In genomic region chrX:112695494-112695893, GRCh38 we compare ENCODE assay signal across 8 cellular contexts. TPM values are rescaled to one million over a fixed set of nuclear protein-coding genes. Genes with fewer than 3 reads are reported as not detected.
"Had no signal": no experiment of that assay in that cellular context is flagged by ENCODE, and none has a peak within 500 bp of the region (broad histone marks: within the 10 kb centered on the region; RNA-seq: fewer than 3 reads in every experiment).

No MANE protein-coding gene starts in this region.

- FAIRE-seq: G401.6, GM12878, GM12891, GM12892, GM19239 had no signal

- H3K4me3 ChIP-seq: GM12878 had no signal

- DNase-seq: GDM1, GF-D8 had no signal

- ATAC-seq: GM12878 had no signal

RNA-seq across cellular contexts. Expression of gene LHFPL1, which starts 15.8 kb away (rescaled TPM):
- total RNA-seq: G401 had no signal
